26 cellular contexts compared by ENCODE assay signal in genomic region chr7:95658676-95659075, GRCh38.
DNase-seq lines count a peak whose midpoint lies in the region; ATAC-seq and TF ChIP-seq lines count a peak whose summit lies in the region.
"Had no signal": no experiment of that assay in that cellular context is flagged by ENCODE, and none has a peak within 500 bp of the region (broad histone marks: within the 10 kb centered on the region; RNA-seq: fewer than 3 reads in every experiment).

No MANE protein-coding gene starts in this region.

- H3F3A ChIP-seq in GM23338 (replicated peaks; ENCODE audit: low read depth), result no peaks in the 10 kb centered on the region

- H4K20me1 ChIP-seq in GM23338 (replicated peaks; ENCODE audit: insufficient read depth), result no peaks in the 10 kb centered on the region

- CTCF ChIA-PET in WTC11 (lab: Charles Lee), result no interaction called here

- TF ChIP-seq POLR2A in testis (IDR thresholded peaks at IDR 0.05), result no peak

- H3K9me3 ChIP-seq in testis, result no peaks in the 10 kb centered on the region

- in situ Hi-C loops in ACHN (cut with HindIII; ENCODE audit: low pct_ligation_motif_present, low pct_unique_long_range_greater_than_20kb, low sequenced_read_pairs), result no loop called here

- ATAC-seq in GM23338 (no peak; the same call in 2 of the 3 replicates), WTC11 (peak; percentile 73), left colon (peak; percentile 78), GM18867 (IDR thresholded peaks at IDR 0.05; ENCODE audit: unreplicated experiment) (no peak)
- no peak for ATAC-seq in activated T-cell treated with anti-CD3 and anti-CD28 coated beads, Interleukin-2, amount 50 U/mL, for 4 hours
- ATAC-seq: GM12878, HepG2 had no signal

- H3K4me3 ChIP-seq in GM23338 (no peak overlapping the region), testis (peak overlapping the region; percentile 12 to 18)
- H3K4me3 ChIP-seq: GM12878, PC-9 had no signal

- POLR2A ChIA-PET in WTC11 (lab: Charles Lee), result no interaction called here

- peak overlapping the region; percentile 80 for H2AFZ ChIP-seq in GM23338
- H2AFZ ChIP-seq: PC-9 had no signal

- intact Hi-C loops in left colon (cut with DNase I, micrococcal nuclease), result no loop called here
- intact Hi-C loops in testis (cut with DNase I; ENCODE audit: low total_unique reads), result no loop called here

- no peak overlapping the region for H3K4me2 ChIP-seq in GM23338
- H3K4me2 ChIP-seq: PC-9 had no signal

- no peak overlapping the region for H3K27ac ChIP-seq in GM23338 (ENCODE audit: low read depth)
- no peak overlapping the region for H3K27ac ChIP-seq in testis
- H3K27ac ChIP-seq: PC-9, RWPE1 had no signal

- H3K36me3 Mint-ChIP-seq in GM23338 (ENCODE audit: low read depth) (no peaks in the 10 kb centered on the region), WTC11 (no peaks in the 10 kb centered on the region)
- H3K36me3 Mint-ChIP-seq in activated T-cell treated with anti-CD3 and anti-CD28 coated beads, Interleukin-2, amount 50 U/mL, for 4 hours (ENCODE audit: insufficient read depth), result no peaks in the 10 kb centered on the region
- H3K36me3 Mint-ChIP-seq: CD4-positive, alpha-beta memory T cell had no signal

- no peaks in the 10 kb centered on the region for H3K79me2 ChIP-seq in GM23338 (replicated peaks; ENCODE audit: insufficient read depth)

- TF ChIP-seq CTCF in GM23338 (conservative IDR thresholded peaks at IDR 0.05; ENCODE audit: low read depth in 2 of 2), result no peak
- TF ChIP-seq CTCF in WTC11 (IDR thresholded peaks at IDR 0.05), result no peak
- no peak for TF ChIP-seq CTCF in testis (IDR thresholded peaks at IDR 0.05)

- peak; percentile 18 for DNase-seq in GM23338 (ENCODE audit: low spot score)
- no peak for DNase-seq in WTC11 (ENCODE audit: low spot score)
- DNase-seq in left colon, result peak; percentile 69 to 75
- peak; percentile 36 for DNase-seq in testis
- no peak for DNase-seq in ACHN
- no peak for DNase-seq in activated T-cell treated with anti-CD3 and anti-CD28 coated beads, Interleukin-2, amount 50 U/mL, for 4 hours
- DNase-seq: AML-193; C1 segment of cervical spinal cord; CD4-positive, alpha-beta memory T cell; COR-L47; Kasumi-1; NCI-H1092 treated with DMSO at 0.1 percent for 48 hours; NCI-H1436 treated with DMSO at 0.1 percent for 48 hours; NCI-H187 treated with DMSO at 0.1 percent for 48 hours; NCI-H2171 treated with DMSO at 0.1 percent for 48 hours; NCI-H446; NCI-H524 treated with DMSO at 0.1 percent for 48 hours; NCI-H774; NK-92 treated with Interleukin-12 subunit alpha and Interleukin-12 subunit beta, amount 100 ng/mL, for 24 hours; PC-9; SHP77 treated with DMSO at 0.1 percent for 48 hours; SW 1271 had no signal

- H3K4me1 Mint-ChIP-seq in GM23338, result no peaks in the 10 kb centered on the region
- no peaks in the 10 kb centered on the region for H3K4me1 Mint-ChIP-seq in WTC11
- H3K4me1 Mint-ChIP-seq in activated T-cell treated with anti-CD3 and anti-CD28 coated beads, Interleukin-2, amount 50 U/mL, for 4 hours (ENCODE audit: low read depth), result no peaks in the 10 kb centered on the region
- H3K4me1 Mint-ChIP-seq: CD4-positive, alpha-beta memory T cell had no signal

- H3K27me3 Mint-ChIP-seq in GM23338 (ENCODE audit: insufficient read depth, low read depth, poor library complexity) (no peaks in the 10 kb centered on the region), WTC11 (ENCODE audit: low read depth) (no peaks in the 10 kb centered on the region)
- H3K27me3 Mint-ChIP-seq in activated T-cell treated with anti-CD3 and anti-CD28 coated beads, Interleukin-2, amount 50 U/mL, for 4 hours (ENCODE audit: low read depth), result no peaks in the 10 kb centered on the region
- H3K27me3 Mint-ChIP-seq: CD4-positive, alpha-beta memory T cell had no signal

- H3K9me3 Mint-ChIP-seq in GM23338 (peaks cover 4% of the 10 kb centered on the region; the same call in 2 of the 3 replicates), WTC11 (peaks cover 12% of the 10 kb centered on the region; the same call in 1 of the 2 replicates)
- peaks cover 15% of the 10 kb centered on the region for H3K9me3 Mint-ChIP-seq in activated T-cell treated with anti-CD3 and anti-CD28 coated beads, Interleukin-2, amount 50 U/mL, for 4 hours

- H3K27me3 ChIP-seq in GM23338 (ENCODE audit: insufficient read depth), result no peaks in the 10 kb centered on the region
- H3K27me3 ChIP-seq in testis, result no peaks in the 10 kb centered on the region

- 0 out of 2 replicates have a peak, but pooled peaks cover 7% of the 10 kb centered on the region for H3K9me2 ChIP-seq in GM23338 (ENCODE audit: insufficient read depth)

- 70 to 77% methylated on average over 7 of the region's 7 CpGs for WGBS in testis, 2 donors

- H3K36me3 ChIP-seq in GM23338 (ENCODE audit: insufficient read depth), result no peaks in the 10 kb centered on the region
- no peaks in the 10 kb centered on the region for H3K36me3 ChIP-seq in testis (ENCODE audit: low read depth, missing control alignments)

- no peaks in the 10 kb centered on the region for H3K4me1 ChIP-seq in GM23338 (ENCODE audit: insufficient read depth)
- no peaks in the 10 kb centered on the region for H3K4me1 ChIP-seq in testis

- H3K27ac Mint-ChIP-seq in GM23338 (no peak overlapping the region), WTC11 (no peak overlapping the region)
- H3K27ac Mint-ChIP-seq: CD4-positive, alpha-beta memory T cell had no signal

- no peak overlapping the region for H3K4me3 Mint-ChIP-seq in GM23338
- H3K4me3 Mint-ChIP-seq in WTC11, result no peak overlapping the region
- H3K4me3 Mint-ChIP-seq in activated T-cell treated with anti-CD3 and anti-CD28 coated beads, Interleukin-2, amount 50 U/mL, for 4 hours, result no peak overlapping the region
- H3K4me3 Mint-ChIP-seq: CD4-positive, alpha-beta memory T cell had no signal

TF ChIP-seq in GM23338, 12 proteins besides CTCF, POLR2A, EP300 and RAD21:
- TF ChIP-seq ZNF114 (CRISPR knock-in tag; IDR thresholded peaks at IDR 0.05) (no peak), ZNF331 (CRISPR knock-in tag; IDR thresholded peaks at IDR 0.05; ENCODE audit: low read depth) (no peak), JUNB (IDR thresholded peaks at IDR 0.05; ENCODE audit: unreplicated experiment) (no peak), CREB1 (CRISPR knock-in tag; IDR thresholded peaks at IDR 0.05; ENCODE audit: low read depth) (no peak)
TF ChIP-seq in GM23338: peak in this region for 0.

TF ChIP-seq in WTC11, 78 proteins besides CTCF, POLR2A, EP300 and RAD21:
- TF ChIP-seq AR (CRISPR knock-in tag; IDR thresholded peaks at IDR 0.05) (no peak), TCF7 (CRISPR knock-in tag; IDR thresholded peaks at IDR 0.05; ENCODE audit: low read depth) (no peak), ELF4 (CRISPR knock-in tag; IDR thresholded peaks at IDR 0.05; ENCODE audit: low read depth) (no peak), ZNF317 (CRISPR knock-in tag; IDR thresholded peaks at IDR 0.05; ENCODE audit: borderline replicate concordance, low read depth) (no peak), NR3C1 (CRISPR knock-in tag; conservative IDR thresholded peaks at IDR 0.05; ENCODE audit: low read depth) (no peak)

Comparison
In these comparisons a context has a peak if more than half of its experiments do, and no peak if none do; other contexts are left out.
1. ATAC-seq: peak in WTC11 (single experiment) and left colon (single experiment); none in GM23338 (single experiment), GM18867 (single experiment) and activated T-cell treated with anti-CD3 and anti-CD28 coated beads, Interleukin-2, amount 50 U/mL, for 4 hours (0 of 2).
2. DNase-seq: peak in GM23338 (single experiment), left colon (2 of 2) and testis (single experiment); none in WTC11 (single experiment), ACHN (single experiment) and activated T-cell treated with anti-CD3 and anti-CD28 coated beads, Interleukin-2, amount 50 U/mL, for 4 hours (single experiment).